Comparison of ENCODE assay signal across 8 cellular contexts in genomic region chr1:67430358-67431155, GRCh38.
DNase-seq lines count a peak whose midpoint lies in the region; ATAC-seq lines count a peak whose summit lies in the region.

TSS of gene SERBP1 (minus strand) at chr1:67430402. CDS start at chr1:67430300, 102 bp downstream.

- ATAC-seq in GM19023 (IDR thresholded peaks at IDR 0.05; ENCODE audit: unreplicated experiment) (peak; percentile 84), HG03280 (IDR thresholded peaks at IDR 0.05; ENCODE audit: unreplicated experiment) (peak; percentile 89)

- DNase-seq in AG08395 (ENCODE audit: low spot score) (peak; percentile 96), NCI-H345 treated with DMSO at 0.1 percent for 48 hours (lab: John Stamatoyannopoulos, UW; ENCODE audit: unreplicated experiment) (peak; percentile 95), inferior parietal cortex (ENCODE audit: extremely low spot score) (peak; percentile 96)
- DNase-seq in activated CD4-positive, CD25-positive, alpha-beta regulatory T cell (lab: John Stamatoyannopoulos, UW), result peak; percentile 85 to 92 (median 91)
- DNase-seq in central memory CD4-positive, alpha-beta T cell, result peak; percentile 95
- peak; percentile 91 to 94 for DNase-seq in stimulated activated CD4-positive, alpha-beta T cell treated with anti-CD3 and anti-CD28 coated beads, Interleukin-12 subunit alpha, Interleukin-12 subunit beta, amount 100 ng/mL, for 24 hours (ENCODE audit: low read depth in 2 of 2)

Comparison
In these comparisons a context has a peak if more than half of its experiments do, and no peak if none do; other contexts are left out.
1. Peak in every context shown above with its lines: DNase-seq and ATAC-seq.